In genomic region chr10:60781678-60782077, GRCh38 we compare ENCODE assay signal across 1 cellular context.
A peak's percentile ranks its signal among the peaks of the same experiment; 100 is the strongest.
TF ChIP-seq lines count a peak whose summit lies in the region.

No MANE protein-coding gene starts in this region.

TF ChIP-seq in K562, 482 proteins besides CTCF, POLR2A, EP300 and RAD21 (continued from another document):
- TF ChIP-seq MTA3 (IDR thresholded peaks at IDR 0.05; ENCODE audit: borderline replicate concordance) (no peak), ZBTB12 (CRISPR knock-in tag; IDR thresholded peaks at IDR 0.05) (no peak), SOX6 (IDR thresholded peaks at IDR 0.05) (0 out of 2 replicates have a peak, but pooled peaks have one; percentile 57), MIER1 (IDR thresholded peaks at IDR 0.05; ENCODE audit: low read depth) (no peak)
TF ChIP-seq in K562: peak in this region for 4.
